ENCODE assay signal across 1 cellular context in the genomic region with DNA sequence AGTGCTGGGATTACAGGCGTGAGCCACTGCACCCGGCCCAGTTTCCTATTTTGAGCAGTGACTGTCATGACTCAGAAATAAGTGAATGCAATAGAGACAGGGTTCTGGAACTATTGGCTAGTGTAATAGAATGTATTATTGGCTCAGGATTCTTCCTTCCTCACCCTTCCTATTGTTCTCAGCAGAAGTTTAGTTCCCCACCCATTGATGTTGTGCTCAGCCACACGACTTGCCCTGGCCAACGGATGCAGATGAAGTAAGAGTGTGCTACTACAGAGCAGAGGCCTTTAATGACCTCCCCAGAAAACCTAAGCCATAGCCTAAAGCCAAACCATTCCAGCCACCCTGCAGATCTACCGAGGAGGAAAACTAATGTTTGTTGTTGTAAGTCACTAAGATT.
TF ChIP-seq lines count a peak whose summit lies in the region.

No MANE protein-coding gene starts in this region.

TF ChIP-seq in endothelial cell of umbilical vein, 7 proteins besides CTCF, POLR2A, EP300 and RAD21 (continued from another document):
- TF ChIP-seq FOS (IDR thresholded peaks at IDR 0.05; ENCODE audit: borderline replicate concordance, insufficient read depth, low read length): no peak
TF ChIP-seq in endothelial cell of umbilical vein: peak in this region for 0.
